8 cellular contexts compared by ENCODE assay signal in genomic region chrX:102651242-102651967, GRCh38. TPM values are rescaled to one million over a fixed set of nuclear protein-coding genes. Genes with fewer than 3 reads are reported as not detected.
DNase-seq lines count a peak whose midpoint lies in the region; ATAC-seq and TF ChIP-seq lines count a peak whose summit lies in the region.

GPRASP1 (plus strand) TSS chrX:102651483; CDS start chrX:102653914, 2,431 bp downstream.

- H3K27ac ChIP-seq in sigmoid colon = peak within 1 kb of the TSS; percentile 80 to 89 (median 85)

- in situ Hi-C loops in astrocyte of the spinal cord (cut with HindIII; ENCODE audit: low sequenced_read_pairs) = no loop called here

- H3K9me3 ChIP-seq in T-helper 17 cell (ENCODE audit: control insufficient read depth, low read length, poor library complexity, severe bottlenecking) (no peaks in the 10 kb centered on the region), sigmoid colon (no peaks in the 10 kb centered on the region)

- H3K27me3 ChIP-seq in sigmoid colon = no peaks in the 10 kb centered on the region

- 1% methylated on average over 57 to 58 of the region's 58 CpGs for WGBS in sigmoid colon, 2 donors

- no peak for TF ChIP-seq EP300 in sigmoid colon (IDR thresholded peaks at IDR 0.05)

- TF ChIP-seq POLR2A in sigmoid colon (IDR thresholded peaks at IDR 0.05) = peak in 1 of 2 donors; percentile 46

- peaks cover 0 to 18% (median 3%) of the 10 kb centered on the region in 4 donors for H3K4me1 ChIP-seq in sigmoid colon

- H3K27ac Mint-ChIP-seq in T-helper 17 cell = peak within 1 kb of the TSS; percentile 95

- H3K27me3 Mint-ChIP-seq in T-helper 17 cell = no peaks in the 10 kb centered on the region

- H3K4me1 Mint-ChIP-seq in T-helper 17 cell = peaks cover 13% of the 10 kb centered on the region

- TF ChIP-seq CTCF in astrocyte of the spinal cord (IDR thresholded peaks at IDR 0.05; ENCODE audit: low read depth, low read length) (no peak), sigmoid colon (IDR thresholded peaks at IDR 0.05) (no peak)

- peak within 1 kb of the TSS; percentile 52 for H3K4me3 ChIP-seq in astrocyte of the spinal cord (ENCODE audit: low read depth, low read length)
- peak within 1 kb of the TSS; percentile 35 for H3K4me3 ChIP-seq in iPS-11a (ENCODE audit: low read depth, low read length)
- peak within 1 kb of the TSS; percentile 65 to 73 (median 68) for H3K4me3 ChIP-seq in sigmoid colon

- no peaks in the 10 kb centered on the region for H3K36me3 ChIP-seq in sigmoid colon

- ATAC-seq in T-helper 17 cell (peak; percentile 62), HG02588 (IDR thresholded peaks at IDR 0.05; ENCODE audit: unreplicated experiment) (no peak), GM21825 (IDR thresholded peaks at IDR 0.05; ENCODE audit: unreplicated experiment) (no peak)

- H3K4me3 Mint-ChIP-seq in T-helper 17 cell = peak within 1 kb of the TSS; percentile 99

- intact Hi-C loops in sigmoid colon (cut with DNase I) = loop anchor here (1.0 to 5.0 kb wide), 4 partner anchors 52 to 134 kb away; partner anchors contain the start of genes ARMCX5, GPRASP2 and TMSB15A

- peaks cover 2% of the 10 kb centered on the region for H3K36me3 Mint-ChIP-seq in T-helper 17 cell (ENCODE audit: low read depth)

- DNase-seq in NCI-H1436 (lab: John Stamatoyannopoulos, UW) (peak; percentile 41), NCI-H1436 treated with DMSO at 0.1 percent for 48 hours (lab: John Stamatoyannopoulos, UW) (no peak), T-helper 17 cell (peak; percentile 43 to 57 (median 51)), astrocyte of the spinal cord (ENCODE audit: low read depth, low spot score) (peak; percentile 20), sigmoid colon (peak; percentile 91)

RNA-seq across cellular contexts. Expression of gene GPRASP1, which starts in this region (rescaled TPM):
- total RNA-seq in T-helper 17 cell (10 to 100 TPM; 26.8 to 38.9 TPM), sigmoid colon (10 to 100 TPM; 13.6 to 28.6 (median 24.6) TPM)
- polyA plus RNA-seq in sigmoid colon = 1 to 10 TPM in 1 of 3 donors, under 1 TPM in 2; 0.23 to 5.0 (median 0.60) TPM
